Comparison of ENCODE assay signal across 8 cellular contexts in the genomic region with DNA sequence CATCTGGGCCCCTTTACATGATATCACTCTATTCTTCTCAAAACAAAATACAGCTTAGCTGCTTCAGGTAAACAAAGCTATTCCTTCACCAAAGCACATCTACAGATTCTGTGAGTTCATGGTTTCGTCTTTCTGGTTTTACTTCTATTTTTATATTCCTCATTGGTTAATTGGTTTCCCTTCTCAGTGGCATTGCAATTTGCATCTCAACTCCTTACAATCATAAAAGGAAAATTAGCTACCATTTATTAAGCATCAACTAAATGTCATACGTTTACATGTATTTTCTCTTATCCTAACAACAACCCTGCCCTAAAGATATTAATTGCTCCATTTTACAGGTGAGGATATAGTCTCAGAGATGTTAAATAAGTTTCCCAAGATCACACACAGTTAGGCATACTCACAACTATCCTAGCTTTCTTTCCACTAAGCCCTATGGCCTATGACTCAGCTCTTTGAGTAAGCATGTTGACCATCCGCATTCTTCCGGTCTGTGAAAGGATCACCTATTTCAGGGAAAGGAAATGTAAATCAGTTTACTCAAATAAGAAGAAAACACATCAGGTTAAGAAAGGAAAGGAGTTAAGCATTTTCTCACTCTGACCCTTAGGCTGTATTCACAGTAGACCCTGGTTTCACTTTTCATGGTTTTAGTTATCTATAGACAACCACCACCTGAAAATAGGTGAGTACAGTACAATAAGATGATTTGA.
A peak's percentile ranks its signal among the peaks of the same experiment; 100 is the strongest.
DNase-seq lines count a peak whose midpoint lies in the region; ATAC-seq, FAIRE-seq and TF ChIP-seq lines count a peak whose summit lies in the region.
"Had no signal": no experiment of that assay in that cellular context is flagged by ENCODE, and none has a peak within 500 bp of the region (broad histone marks: within the 10 kb centered on the region; RNA-seq: fewer than 3 reads in every experiment).

No MANE protein-coding gene starts in this region.

- ATAC-seq in GM19455 (IDR thresholded peaks at IDR 0.05; ENCODE audit: unreplicated experiment), result peak; percentile 88
- ATAC-seq in HG03103 (IDR thresholded peaks at IDR 0.05; ENCODE audit: low read depth, unreplicated experiment), result peak; percentile 85
- ATAC-seq in sciatic nerve, result no peak

- H3K4me3 ChIP-seq in astrocyte of the spinal cord (ENCODE audit: low read depth, low read length), result no peak overlapping the region

- peak; percentile 63 for FAIRE-seq in urothelium cell line (lab: Jason Lieb, UNC)

- in situ Hi-C loops in astrocyte of the spinal cord (cut with HindIII; ENCODE audit: low sequenced_read_pairs), result no loop called here

- intact Hi-C loops in sciatic nerve (cut with DNase I), result no loop called here

- no peak for TF ChIP-seq CTCF in astrocyte of the spinal cord (IDR thresholded peaks at IDR 0.05; ENCODE audit: low read depth, low read length)

- DNase-seq in astrocyte of the spinal cord (ENCODE audit: low read depth, low spot score) (peak; percentile 31), urothelium cell line (ENCODE audit: low spot score) (peak; percentile 60), SHP77 treated with DMSO at 0.1 percent for 48 hours (lab: John Stamatoyannopoulos, UW) (no peak), sciatic nerve (ENCODE audit: low spot score) (no peak)
- DNase-seq in central memory CD4-positive, alpha-beta T cell, result no peak
- DNase-seq: NCI-H1048 had no signal

Comparison
In these comparisons a context has a peak if more than half of its experiments do, and no peak if none do; other contexts are left out.
1. DNase-seq: peak in astrocyte of the spinal cord (single experiment) and urothelium cell line (single experiment); none in central memory CD4-positive, alpha-beta T cell (single experiment), SHP77 treated with DMSO at 0.1 percent for 48 hours (single experiment) and sciatic nerve (single experiment).